8 cellular contexts compared by ENCODE assay signal in the genomic region with DNA sequence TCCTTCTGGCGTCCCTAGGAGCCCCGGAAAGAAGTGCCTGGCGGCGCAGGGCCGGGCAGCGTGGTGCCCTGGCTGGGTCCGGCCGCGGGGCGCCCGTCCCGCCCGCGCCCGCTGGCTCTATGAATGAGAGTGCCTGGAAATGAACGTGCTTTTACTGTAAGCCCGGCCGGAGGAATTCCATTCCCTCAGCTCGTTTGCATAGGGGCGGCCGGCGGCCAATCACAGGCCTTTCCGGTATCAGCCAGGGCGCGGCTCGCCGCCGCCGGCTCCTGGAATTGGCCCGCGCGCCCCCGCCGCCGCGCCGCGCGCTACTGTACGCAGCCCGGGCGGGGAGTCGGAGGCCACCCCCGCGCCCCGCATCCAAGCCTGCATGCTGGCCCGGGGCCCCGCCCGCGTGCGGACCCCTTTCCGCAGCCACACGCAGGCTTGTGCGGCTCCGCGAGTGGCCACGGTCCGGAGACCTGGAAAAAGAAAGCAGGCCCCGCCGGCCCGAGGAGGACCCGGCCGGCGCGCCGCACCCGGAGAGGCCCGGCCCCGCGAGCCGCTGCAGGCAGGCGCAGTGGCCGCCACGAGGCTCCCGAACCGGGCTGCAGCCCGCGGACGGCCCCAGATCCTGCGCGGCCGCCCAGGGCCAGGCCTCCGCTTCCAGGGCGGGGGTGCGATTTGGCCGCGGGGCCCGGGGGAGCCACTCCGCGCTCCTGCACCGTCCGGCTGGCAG.
DNase-seq lines count a peak whose midpoint lies in the region; ATAC-seq and TF ChIP-seq lines count a peak whose summit lies in the region.

No MANE protein-coding gene starts in this region.

- ATAC-seq in HG02642 (IDR thresholded peaks at IDR 0.05; ENCODE audit: poor library complexity, unreplicated experiment) (peak; percentile 65), heart left ventricle (peak; percentile 86 to 93 (median 90)), upper lobe of right lung (peak; percentile 82)

- TF ChIP-seq CTCF in heart left ventricle (IDR thresholded peaks at IDR 0.05), result no peak
- no peak for TF ChIP-seq CTCF in upper lobe of right lung (IDR thresholded peaks at IDR 0.05)

- peaks cover 0 to 52% (median 15%) of the 10 kb centered on the region in 12 donors for H3K4me1 ChIP-seq in heart left ventricle
- peaks cover 21% of the 10 kb centered on the region for H3K4me1 ChIP-seq in upper lobe of right lung

- peak; percentile 76 for DNase-seq in NCI-H1105 (lab: John Stamatoyannopoulos, UW)
- DNase-seq in SKM-1 treated with dmso at 0.1 percent for 144 hours (lab: John Stamatoyannopoulos, UW; ENCODE audit: unreplicated experiment), result peak; percentile 94
- peak; percentile 65 for DNase-seq in activated naive CD8-positive, alpha-beta T cell treated with anti-CD3 and anti-CD28 coated beads, Interleukin-2, amount 50 U/mL, for 16 hours (ENCODE audit: low read depth, low spot score)
- DNase-seq in heart left ventricle, result peak; percentile 92 to 96 (median 95)
- DNase-seq in posterior cingulate gyrus, result peak in 9 of 10 donors; percentile 51 to 94 (median 59)
- peak; percentile 98 for DNase-seq in upper lobe of right lung

- TF ChIP-seq POLR2A in GM10847 (IDR thresholded peaks at IDR 0.05; ENCODE audit: extremely low read depth, insufficient read length) (peak; percentile 59), heart left ventricle (IDR thresholded peaks at IDR 0.05) (peak in 1 of 2 donors; percentile 88)

- peaks cover 25 to 85% (median 68%) of the 10 kb centered on the region in 9 donors for H3K27me3 ChIP-seq in heart left ventricle
- peaks cover 31% of the 10 kb centered on the region for H3K27me3 ChIP-seq in upper lobe of right lung

- intact Hi-C loops in heart left ventricle (cut with DNase I) (loop anchor here in 6 of 10 donors (5.0 to 10.0 kb wide), 12 partner anchors 141 to 1056 kb away; partner anchors contain the start of gene RUNX1 (in 1 of the 6)), posterior cingulate gyrus (cut with DNase I) (loop anchor here (5.0 to 10.0 kb wide), 2 partner anchors 514 to 1046 kb away; no protein-coding TSS in a partner anchor), upper lobe of right lung (cut with DNase I) (no loop called here)

- H3K9me3 ChIP-seq in heart left ventricle, result no peaks in the 10 kb centered on the region
- H3K9me3 ChIP-seq in upper lobe of right lung, result no peaks in the 10 kb centered on the region

- H3K4me3 ChIP-seq in heart left ventricle, result peak overlapping the region; percentile 42 to 84 (median 66)
- peak overlapping the region; percentile 77 for H3K4me3 ChIP-seq in upper lobe of right lung

- 0 to 1% (median 1%) methylated on average over 44 to 92 of the region's 92 CpGs for WGBS in heart left ventricle, 4 donors

- H3K36me3 ChIP-seq in heart left ventricle (peaks cover 0 to 15% (median 0%) of the 10 kb centered on the region in 9 donors), upper lobe of right lung (no peaks in the 10 kb centered on the region)

- peak overlapping the region; percentile 70 to 98 (median 88) for H3K27ac ChIP-seq in heart left ventricle
- H3K27ac ChIP-seq in upper lobe of right lung, result peak overlapping the region; percentile 97

Comparison
In these comparisons a context has a peak if more than half of its experiments do, and no peak if none do; other contexts are left out.
1. Peak in every context shown above with its lines: DNase-seq, ATAC-seq, H3K4me3 ChIP-seq and H3K27ac ChIP-seq.